8 cellular contexts compared by ENCODE assay signal in genomic region chr4:80073362-80074008, GRCh38. TPM values are rescaled to one million over a fixed set of nuclear protein-coding genes. Genes with fewer than 3 reads are reported as not detected.
A peak's percentile ranks its signal among the peaks of the same experiment; 100 is the strongest.
DNase-seq lines count a peak whose midpoint lies in the region; ATAC-seq, FAIRE-seq and TF ChIP-seq lines count a peak whose summit lies in the region.

No MANE protein-coding gene starts in this region.

- H3K27ac ChIP-seq in K562 (ENCODE audit: extremely low read depth, low read depth, low read length) (peak overlapping the region; percentile 87), lower lobe of right lung (peak overlapping the region; percentile 93), vagina (peak overlapping the region; percentile 94)

- no peaks in the 10 kb centered on the region for H4K20me1 ChIP-seq in K562 (replicated peaks; ENCODE audit: control insufficient read depth, insufficient read depth, low read length)

- CTCF ChIA-PET in K562 (lab: Yijun Ruan, JAX; ENCODE audit: low intra/inter-chr PET ratio): interaction anchor here (0.6 kb wide), 1 partner anchor 254 kb away, joined by 4 read pairs; no protein-coding TSS in a partner anchor

- H3K4me1 ChIP-seq in HAP-1 (peaks cover 10% of the 10 kb centered on the region), K562 (replicated peaks in 1 of 2; ENCODE audit: control insufficient read depth in 2 of 2, insufficient read depth in 2 of 2, low read length in 2 of 2) (peaks cover 12 to 27% of the 10 kb centered on the region in 2 experiments; a peak in 4 of 5 replicates), lower lobe of right lung (peaks cover 37% of the 10 kb centered on the region), vagina (peaks cover 35% of the 10 kb centered on the region)

- intact Hi-C loops in K562 (cut with micrococcal nuclease): loop anchor here (1.0 to 5.0 kb wide), 5 partner anchors 53 to 264 kb away; partner anchors contain the start of gene CFAP299
- intact Hi-C loops in lower lobe of right lung (cut with DNase I): no loop called here
- intact Hi-C loops in vagina (cut with DNase I): loop anchor here (5.0 kb wide), 1 partner anchor 109 kb away; no protein-coding TSS in a partner anchor

- peak overlapping the region; percentile 76 for H3K4me2 ChIP-seq in K562 (ENCODE audit: insufficient read depth, low read length)

- in situ Hi-C loops in HAP-1 (cut with MboI; ENCODE audit: low sequenced_read_pairs): no loop called here
- in situ Hi-C loops in K562 (cut with MboI): no loop called here

- no TSS peak for BruUV-seq in K562 (replicated peaks; lab: Mats Ljungman, UMichigan)

- peak in 1 of 2 experiments; percentile 27; a peak in 3 of 4 replicates for TF ChIP-seq RAD21 in K562 (CRISPR knock-in tag; conservative IDR thresholded peaks at IDR 0.05 in 1 of 2, IDR thresholded peaks at IDR 0.05 in 1 of 2)

- H3K79me2 ChIP-seq in K562 (ENCODE audit: control insufficient read depth, insufficient read depth, low read length): peaks cover 44% of the 10 kb centered on the region

- TF ChIP-seq POLR2A in K562 (conservative IDR thresholded peaks at IDR 0.05): no peak
- TF ChIP-seq POLR2A in vagina (IDR thresholded peaks at IDR 0.05): no peak

- peak overlapping the region; percentile 95 for H2AFZ ChIP-seq in K562 (ENCODE audit: low read depth, low read length)

- ATAC-seq in GM18499 (IDR thresholded peaks at IDR 0.05; ENCODE audit: insufficient read depth, unreplicated experiment) (peak; percentile 31), K562 (peak; percentile 63), lower lobe of right lung (peak; percentile 33 to 69)

- WGBS in K562 (ENCODE audit: insufficient coverage, low coverage, missing lambda C conversion rate): 2% methylated on average over 6 of the region's 6 CpGs

- DNase-seq in HAP-1 (ENCODE audit: low spot score in 2 of 2) (no peak), MV-4-11 (lab: John Stamatoyannopoulos, UW) (peak; percentile 96), K562 (ENCODE audit: extremely low read depth in 1 of 4, low spot score in 3 of 4) (peak in 1 of 4 experiments; percentile 74), lower lobe of right lung (no peak), vagina (ENCODE audit: extremely low spot score in 2 of 2) (no peak), mesenteric fat pad (ENCODE audit: low spot score) (no peak), EL (no peak)

- no peaks in the 10 kb centered on the region; the same call in 1 of the 2 replicates for H3K36me3 ChIP-seq in HAP-1 (replicated peaks)
- peaks cover 24% of the 10 kb centered on the region; the same call in 1 of the 3 replicates for H3K36me3 ChIP-seq in K562 (ENCODE audit: control insufficient read depth, insufficient read depth, low read length)
- peaks cover 8% of the 10 kb centered on the region for H3K36me3 ChIP-seq in lower lobe of right lung
- H3K36me3 ChIP-seq in vagina: no peaks in the 10 kb centered on the region

- H3K9me1 ChIP-seq in K562 (ENCODE audit: control insufficient read depth, insufficient read depth, low read length): no peaks in the 10 kb centered on the region

- POLR2A ChIA-PET in K562 (lab: Yijun Ruan, JAX): interaction anchor here (0.7 to 1.8 kb wide), 6 partner anchors 9 to 106 kb away, joined by 3 to 10 read pairs (median 4); no protein-coding TSS in a partner anchor

- H3K27me3 ChIP-seq in HAP-1 (ENCODE audit: low read depth) (no peaks in the 10 kb centered on the region; the same call in 1 of the 2 replicates), K562 (ENCODE audit: control insufficient read depth in 2 of 2, insufficient read depth in 2 of 2, low read length in 2 of 2) (no peaks in the 10 kb centered on the region), lower lobe of right lung (ENCODE audit: low read depth) (no peaks in the 10 kb centered on the region), vagina (no peaks in the 10 kb centered on the region)

- TF ChIP-seq CTCF in K562 (IDR thresholded peaks at IDR 0.05 in 2 of 3, conservative IDR thresholded peaks at IDR 0.05 in 1 of 3; ENCODE audit: insufficient read depth in 2 of 3, low read depth in 1 of 3, low read length in 3 of 3) (no peak), lower lobe of right lung (IDR thresholded peaks at IDR 0.05) (no peak), vagina (IDR thresholded peaks at IDR 0.05) (no peak)

- peak overlapping the region; percentile 77 to 96 for H3K9ac ChIP-seq in K562 (ENCODE audit: insufficient read depth in 1 of 2, low read depth in 2 of 2, low read length in 2 of 2)

- no peaks in the 10 kb centered on the region for H3K9me3 ChIP-seq in HAP-1
- no peaks in the 10 kb centered on the region for H3K9me3 ChIP-seq in K562 (replicated peaks; ENCODE audit: control insufficient read depth, insufficient read depth, low read depth, low read length)
- no peaks in the 10 kb centered on the region for H3K9me3 ChIP-seq in lower lobe of right lung
- no peaks in the 10 kb centered on the region for H3K9me3 ChIP-seq in vagina

- no peak for FAIRE-seq in K562 (lab: Jason Lieb, UNC)

- H3K4me3 ChIP-seq in HAP-1 (peak overlapping the region; percentile 69), K562 (peak overlapping the region; percentile 89), lower lobe of right lung (peak overlapping the region; percentile 93), vagina (peak overlapping the region; percentile 89 to 99)

- peak; percentile 38; the same call in 1 of the 2 replicates for TF ChIP-seq EP300 in K562 (IDR thresholded peaks at IDR 0.05; ENCODE audit: low read length)

TF ChIP-seq in K562, 482 proteins besides CTCF, POLR2A, EP300 and RAD21 (continues in another document):
- TF ChIP-seq ATF7 (IDR thresholded peaks at IDR 0.05) (peak; percentile 69), MAZ (CRISPR knock-in tag; conservative IDR thresholded peaks at IDR 0.05 in 1 of 2, IDR thresholded peaks at IDR 0.05 in 1 of 2) (peak in 1 of 2 experiments; percentile 76; a peak in 3 of 4 replicates), SRF (CRISPR knock-in tag; IDR thresholded peaks at IDR 0.05) (peak in 1 of 2 experiments; percentile 79; a peak in 2 of 4 replicates), HDAC1 (IDR thresholded peaks at IDR 0.05) (0 out of 4 replicates have a peak, but pooled peaks of 1 of the 2 experiments have one; percentile 3), SPI1 (IDR thresholded peaks at IDR 0.05; ENCODE audit: borderline replicate concordance, low read depth, low read length) (peak; percentile 75), L3MBTL2 (IDR thresholded peaks at IDR 0.05) (0 out of 2 replicates have a peak, but pooled peaks have one; percentile 39), FOXM1 (IDR thresholded peaks at IDR 0.05; ENCODE audit: low read depth) (peak; percentile 34; the same call in 1 of the 2 replicates), FOXM1 (CRISPR knock-in tag; IDR thresholded peaks at IDR 0.05; ENCODE audit: low read depth) (no peak), ADNP (tag; IDR thresholded peaks at IDR 0.05) (peak; percentile 43; the same call in 1 of the 2 replicates), CHAMP1 (IDR thresholded peaks at IDR 0.05) (0 out of 2 replicates have a peak, but pooled peaks have one; percentile 3), HMG20A (CRISPR knock-in tag; conservative IDR thresholded peaks at IDR 0.05) (no peak), ZNF174 (CRISPR knock-in tag; IDR thresholded peaks at IDR 0.05) (no peak), SMC3 (conservative IDR thresholded peaks at IDR 0.05; ENCODE audit: insufficient read depth, low read depth, low read length) (no peak), ZNF384 (IDR thresholded peaks at IDR 0.05; ENCODE audit: low read depth, low read length) (peak; percentile 90), LEF1 (IDR thresholded peaks at IDR 0.05) (0 out of 2 replicates have a peak, but pooled peaks have one; percentile 15)

RNA-seq across cellular contexts. Expression of gene ANTXR2, which starts 0.5 kb away (rescaled TPM):
- 163 and 271 TPM in 2 replicates for total RNA-seq in K562 (2011; cell fraction: chromatin; rRNA removed; ENCODE audit: low replicate concordance)
- 73.4 and 76.1 TPM in 2 replicates for total RNA-seq in K562 (2011; cell fraction: nucleolus; rRNA removed)
- 102 and 117 TPM in 2 replicates for total RNA-seq in K562 (2011; cell fraction: nucleoplasm; rRNA removed)
- total RNA-seq in K562 (2014; rRNA removed) (39.1 and 50.5 TPM in 2 replicates), K562 (2014; rRNA removed; fragmentation: Illumina TruSeq; extraction: Trizol) (75.4 and 103 TPM in 2 replicates), K562 (2015; rRNA removed; fragmentation: Illumina TruSeq; extraction: Trizol) (60.3 and 61.8 TPM in 2 replicates), K562 (2021) (68.1 and 83.8 TPM in 2 replicates), lower lobe of right lung (62.8 TPM), vagina (64.6 TPM), mesenteric fat pad (197 TPM)
- polyA plus RNA-seq in K562 (2011; rRNA removed) (51.7 and 79.1 TPM in 2 replicates), K562 (2014; fragmentation: Illumina TruSeq; extraction: Trizol) (62.5 and 71.0 TPM in 2 replicates), K562 (2014; fragmentation: Nextera tagmentation; extraction: Ambion mirVana) (10 to 100 TPM; 10.1 to 26.6 TPM), K562 (2014; rRNA removed) (34.8 and 37.4 TPM in 2 replicates)
- 10.2 and 18.4 TPM in 2 replicates for polyA plus RNA-seq in K562 (2011; cell fraction: cytosol; rRNA removed)
- 42.2 and 47.3 TPM in 2 replicates for polyA plus RNA-seq in K562 (2011; cell fraction: nucleus; rRNA removed)
- 69.7 and 118 TPM in 2 replicates for polyA plus RNA-seq in K562 (2012)
- polyA minus RNA-seq in K562 (2011; rRNA and poly(A)+ RNA removed): 139 and 146 TPM in 2 replicates
- 33.9 and 51.2 TPM in 2 replicates for polyA minus RNA-seq in K562 (2011; cell fraction: cytosol; rRNA and poly(A)+ RNA removed)
- 92.2 and 147 TPM in 2 replicates for polyA minus RNA-seq in K562 (2011; cell fraction: nucleus; rRNA and poly(A)+ RNA removed)
